15 cellular contexts compared by ENCODE assay signal in the genomic region with DNA sequence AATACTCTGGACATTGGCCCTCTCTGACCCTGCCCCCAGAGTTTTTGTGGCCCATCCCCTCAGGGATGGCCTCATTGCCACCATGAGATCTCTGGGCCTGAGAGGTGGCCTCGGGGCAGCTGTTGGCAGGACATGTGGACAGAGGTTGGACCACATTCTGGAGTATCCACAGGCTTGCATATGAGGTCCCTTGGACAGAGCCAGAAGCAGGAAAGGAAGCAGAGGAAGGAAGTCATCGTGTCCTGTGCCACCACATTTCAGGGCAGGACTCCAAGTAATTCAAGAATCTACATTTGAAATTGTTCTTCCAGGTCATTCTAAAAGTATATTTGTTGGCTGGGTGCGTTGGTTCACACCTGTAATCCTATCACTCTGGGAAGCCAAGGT.
"Had no signal": no experiment of that assay in that cellular context is flagged by ENCODE, and none has a peak within 500 bp of the region (broad histone marks: within the 10 kb centered on the region; RNA-seq: fewer than 3 reads in every experiment).

No MANE protein-coding gene starts in this region.

- H3K27ac ChIP-seq: SK-N-MC, stomach, suprapubic skin, tibial nerve had no signal

- H3K27me3 ChIP-seq: stomach, suprapubic skin, tibial nerve had no signal

- H3K9me3 ChIP-seq: mucosa of descending colon, stomach, suprapubic skin, tibial nerve had no signal

- H3K36me3 ChIP-seq: stomach, suprapubic skin, tibial nerve had no signal

- ATAC-seq: mucosa of descending colon; sciatic nerve; stimulated activated memory B cell treated with anti-CD40 and anti-IgM and Interleukin-4, amounts not matched to agents 10 μg/mL and 1 μg/mL and 100 μg/mL, for 72 hours had no signal

- H3K4me3 ChIP-seq: mucosa of descending colon, SK-N-MC, stomach, suprapubic skin, tibial nerve had no signal

- DNase-seq: activated gamma-delta T cell; activated T-cell treated with anti-CD3 and anti-CD28 coated beads for 4 hours; amniotic stem cell; effector CD4-positive, alpha-beta T cell; mesendoderm; mucosa of descending colon; nephron progenitor cell; occipital lobe; stimulated activated CD4-positive, alpha-beta T cell treated with anti-CD3 and anti-CD28 coated beads, Interleukin-2, amount 100 ng/mL, for 24 hours; stomach had no signal
